In the genomic region with DNA sequence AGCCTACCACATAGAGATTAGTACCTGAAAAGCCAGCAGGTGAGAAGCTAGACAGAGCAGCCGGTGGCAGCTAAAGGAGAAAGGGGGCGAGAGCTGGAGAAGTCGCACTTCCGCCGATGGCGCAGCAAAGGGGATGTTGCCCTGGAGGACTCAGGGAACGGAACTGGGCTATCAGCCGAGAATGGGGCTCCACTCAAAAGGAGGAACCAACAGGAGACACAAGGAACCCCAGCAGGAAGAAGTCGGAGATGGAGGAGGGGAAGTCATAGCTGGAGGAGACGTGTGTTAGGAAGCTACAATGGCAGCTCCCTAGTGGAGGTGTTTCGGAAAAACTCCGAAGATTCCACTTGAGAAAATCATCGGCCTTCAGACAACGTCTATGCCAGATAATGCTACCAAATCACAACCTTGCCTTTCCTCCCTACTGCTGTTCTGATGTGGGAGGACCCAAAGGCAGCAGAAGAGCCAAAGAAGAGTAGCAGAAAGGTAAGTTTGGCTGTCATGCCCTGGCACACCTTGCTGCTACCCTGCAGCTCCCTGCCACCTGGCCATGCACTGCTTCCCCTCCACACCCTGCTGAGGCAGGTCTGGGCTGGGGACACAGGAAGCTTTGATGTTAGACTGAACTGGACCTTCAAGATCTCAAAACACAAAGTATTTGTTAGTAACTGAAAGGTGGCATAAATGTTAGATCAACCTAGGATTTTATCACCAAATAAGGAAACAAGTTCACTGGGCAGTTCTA, we compare ENCODE assay signal across 1 cellular context.
TF ChIP-seq lines count a peak whose summit lies in the region.

No MANE protein-coding gene starts in this region.

TF ChIP-seq in WTC11, 78 proteins besides CTCF, POLR2A, EP300 and RAD21 (continued from another document):
- TF ChIP-seq HMGXB4 (CRISPR knock-in tag; IDR thresholded peaks at IDR 0.05): no peak
- no peak for TF ChIP-seq OVOL2 (CRISPR knock-in tag; IDR thresholded peaks at IDR 0.05; ENCODE audit: borderline replicate concordance)
- TF ChIP-seq ZNF263 (CRISPR knock-in tag; IDR thresholded peaks at IDR 0.05; ENCODE audit: low read depth): no peak
- TF ChIP-seq CREB1 (CRISPR knock-in tag; IDR thresholded peaks at IDR 0.05): no peak
- no peak for TF ChIP-seq EMX1 (CRISPR knock-in tag; IDR thresholded peaks at IDR 0.05)
- TF ChIP-seq ESRRA (CRISPR knock-in tag; IDR thresholded peaks at IDR 0.05; ENCODE audit: borderline replicate concordance): no peak
- TF ChIP-seq, protein P1, sequence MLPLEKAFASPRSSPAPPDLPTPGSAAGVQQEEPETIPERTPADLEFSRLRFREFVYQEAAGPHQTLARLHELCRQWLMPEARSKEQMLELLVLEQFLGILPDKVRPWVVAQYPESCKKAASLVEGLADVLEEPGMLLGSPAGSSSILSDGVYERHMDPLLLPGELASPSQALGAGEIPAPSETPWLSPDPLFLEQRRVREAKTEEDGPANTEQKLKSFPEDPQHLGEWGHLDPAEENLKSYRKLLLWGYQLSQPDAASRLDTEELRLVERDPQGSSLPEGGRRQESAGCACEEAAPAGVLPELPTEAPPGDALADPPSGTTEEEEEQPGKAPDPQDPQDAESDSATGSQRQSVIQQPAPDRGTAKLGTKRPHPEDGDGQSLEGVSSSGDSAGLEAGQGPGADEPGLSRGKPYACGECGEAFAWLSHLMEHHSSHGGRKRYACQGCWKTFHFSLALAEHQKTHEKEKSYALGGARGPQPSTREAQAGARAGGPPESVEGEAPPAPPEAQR (CRISPR knock-in tag; IDR thresholded peaks at IDR 0.05): no peak
- no peak for TF ChIP-seq ZNF423 (CRISPR knock-in tag; IDR thresholded peaks at IDR 0.05)
- no peak for TF ChIP-seq TCF7 (CRISPR knock-in tag; IDR thresholded peaks at IDR 0.05; ENCODE audit: low read depth)
- TF ChIP-seq ZBTB21 (CRISPR knock-in tag; IDR thresholded peaks at IDR 0.05; ENCODE audit: borderline replicate concordance): no peak
- no peak for TF ChIP-seq FOXK1 (CRISPR knock-in tag; IDR thresholded peaks at IDR 0.05)
- no peak for TF ChIP-seq ZNF416 (CRISPR knock-in tag; IDR thresholded peaks at IDR 0.05)
- no peak for TF ChIP-seq E2F4 (CRISPR knock-in tag; IDR thresholded peaks at IDR 0.05; ENCODE audit: borderline replicate concordance, low read depth)
